ENCODE assay signal across 11 cellular contexts in genomic region chr10:117442521-117442920, GRCh38.
DNase-seq lines count a peak whose midpoint lies in the region; ATAC-seq, FAIRE-seq and TF ChIP-seq lines count a peak whose summit lies in the region.
"Had no signal": no experiment of that assay in that cellular context is flagged by ENCODE, and none has a peak within 500 bp of the region (broad histone marks: within the 10 kb centered on the region; RNA-seq: fewer than 3 reads in every experiment).

No MANE protein-coding gene starts in this region.

- no peak overlapping the region for H3K4me3 ChIP-seq in A549

- peaks cover 27% of the 10 kb centered on the region for H3K4me1 ChIP-seq in A549

- H3K4me2 ChIP-seq in A549, result peak overlapping the region; percentile 53
- H3K4me2 ChIP-seq: KMS-11 had no signal

- no peak overlapping the region for H3K4me3 Mint-ChIP-seq in activated T-helper 1 cell treated with anti-CD3 and anti-CD28 coated beads, Interleukin-12 subunit alpha, Interleukin-12 subunit beta, Interleukin-2, Interleukin-4 antibody, amounts not matched to agents 30 ng/mL and 10 ng/mL and 1 ng/mL, durations not matched to agents 14 hours and 24 hours and 36 hours
- no peak overlapping the region for H3K4me3 Mint-ChIP-seq in glutamatergic neuron (ENCODE audit: unreplicated experiment)
- H3K4me3 Mint-ChIP-seq: activated CD4-positive, alpha-beta T cell treated with anti-CD3 and anti-CD28 coated beads, Interleukin-2, amount 10 ng/mL, durations not matched to agents 7 days and 5 days had no signal

- intact Hi-C loops in activated T-helper 1 cell treated with anti-CD3 and anti-CD28 coated beads, Interleukin-12 subunit alpha, Interleukin-12 subunit beta, Interleukin-2, Interleukin-4 antibody, amounts not matched to agents 30 ng/mL and 10 ng/mL and 1 ng/mL, durations not matched to agents 14 hours and 24 hours and 36 hours (cut with micrococcal nuclease), result no loop called here

- no peak for TF ChIP-seq EP300 in A549 (IDR thresholded peaks at IDR 0.05)

- TF ChIP-seq POLR2A in A549 (IDR thresholded peaks at IDR 0.05; ENCODE audit: low read length), result no peak

- POLR2A ChIA-PET in A549 (lab: Yijun Ruan, JAX), result interaction anchor here (0.7 to 1.4 kb wide), 3 partner anchors 13 to 224 kb away, joined by 3 to 7 read pairs (median 3); no protein-coding TSS in a partner anchor

- peaks cover 26% of the 10 kb centered on the region for H3K9me3 Mint-ChIP-seq in activated T-helper 1 cell treated with anti-CD3 and anti-CD28 coated beads, Interleukin-12 subunit alpha, Interleukin-12 subunit beta, Interleukin-2, Interleukin-4 antibody, amounts not matched to agents 30 ng/mL and 10 ng/mL and 1 ng/mL, durations not matched to agents 14 hours and 24 hours and 36 hours
- peaks cover 12% of the 10 kb centered on the region for H3K9me3 Mint-ChIP-seq in glutamatergic neuron (ENCODE audit: unreplicated experiment)

- 67% methylated on average over 6 of the region's 6 CpGs for WGBS in A549 (ENCODE audit: missing lambda C conversion rate)

- no peak for TF ChIP-seq CTCF in A549 (IDR thresholded peaks at IDR 0.05)
- TF ChIP-seq CTCF in glutamatergic neuron (IDR thresholded peaks at IDR 0.05; ENCODE audit: partially characterized antibody, unreplicated experiment), result no peak

- H3K27ac Mint-ChIP-seq in activated T-helper 1 cell treated with anti-CD3 and anti-CD28 coated beads, Interleukin-12 subunit alpha, Interleukin-12 subunit beta, Interleukin-2, Interleukin-4 antibody, amounts not matched to agents 30 ng/mL and 10 ng/mL and 1 ng/mL, durations not matched to agents 14 hours and 24 hours and 36 hours, result no peak overlapping the region
- no peak overlapping the region for H3K27ac Mint-ChIP-seq in glutamatergic neuron (ENCODE audit: unreplicated experiment)
- H3K27ac Mint-ChIP-seq: activated CD4-positive, alpha-beta T cell treated with anti-CD3 and anti-CD28 coated beads, Interleukin-2, amount 10 ng/mL, durations not matched to agents 7 days and 5 days had no signal

- peak overlapping the region; percentile 37 to 59; a peak in 5 of 6 replicates for H3K27ac ChIP-seq in A549
- H3K27ac ChIP-seq: KMS-11 had no signal

- H3K4me1 Mint-ChIP-seq in activated T-helper 1 cell treated with anti-CD3 and anti-CD28 coated beads, Interleukin-12 subunit alpha, Interleukin-12 subunit beta, Interleukin-2, Interleukin-4 antibody, amounts not matched to agents 30 ng/mL and 10 ng/mL and 1 ng/mL, durations not matched to agents 14 hours and 24 hours and 36 hours (ENCODE audit: low read depth), result peaks cover 6% of the 10 kb centered on the region
- H3K4me1 Mint-ChIP-seq in glutamatergic neuron (ENCODE audit: low read depth, unreplicated experiment), result peaks cover 4% of the 10 kb centered on the region
- H3K4me1 Mint-ChIP-seq: activated CD4-positive, alpha-beta T cell treated with anti-CD3 and anti-CD28 coated beads, Interleukin-2, amount 10 ng/mL, durations not matched to agents 7 days and 5 days had no signal

- no peaks in the 10 kb centered on the region for H3K27me3 Mint-ChIP-seq in activated T-helper 1 cell treated with anti-CD3 and anti-CD28 coated beads, Interleukin-12 subunit alpha, Interleukin-12 subunit beta, Interleukin-2, Interleukin-4 antibody, amounts not matched to agents 30 ng/mL and 10 ng/mL and 1 ng/mL, durations not matched to agents 14 hours and 24 hours and 36 hours (ENCODE audit: insufficient read depth)
- H3K27me3 Mint-ChIP-seq in glutamatergic neuron (ENCODE audit: unreplicated experiment), result peaks cover 2% of the 10 kb centered on the region

- FAIRE-seq in A549 (lab: Jason Lieb, UNC), result no peak

- CTCF ChIA-PET in A549 (lab: Yijun Ruan, JAX), result interaction anchor here (0.7 to 3.6 kb wide), 44 partner anchors 8 to 1218 kb away, joined by 3 to 59 read pairs (median 4); no protein-coding TSS in a partner anchor

- no peaks in the 10 kb centered on the region for H3K36me3 Mint-ChIP-seq in activated T-helper 1 cell treated with anti-CD3 and anti-CD28 coated beads, Interleukin-12 subunit alpha, Interleukin-12 subunit beta, Interleukin-2, Interleukin-4 antibody, amounts not matched to agents 30 ng/mL and 10 ng/mL and 1 ng/mL, durations not matched to agents 14 hours and 24 hours and 36 hours (ENCODE audit: low read depth)
- peaks cover 14% of the 10 kb centered on the region for H3K36me3 Mint-ChIP-seq in glutamatergic neuron (ENCODE audit: unreplicated experiment)

- ATAC-seq in A549 (peak; percentile 47 to 63; a peak in 5 of 6 replicates), GM19455 (IDR thresholded peaks at IDR 0.05; ENCODE audit: unreplicated experiment) (peak; percentile 20), GM19467 (IDR thresholded peaks at IDR 0.05; ENCODE audit: unreplicated experiment) (no peak)

- DNase-seq in A549 (ENCODE audit: low read depth in 1 of 2, low spot score in 1 of 2) (no peak), M059J (ENCODE audit: low read depth) (peak; percentile 64), iPS-NIHi11 (ENCODE audit: low spot score) (peak; percentile 39), glutamatergic neuron (no peak)
- no peak for DNase-seq in activated T-helper 1 cell treated with anti-CD3 and anti-CD28 coated beads, Interleukin-12 subunit alpha, Interleukin-12 subunit beta, Interleukin-2, Interleukin-4 antibody, amounts not matched to agents 30 ng/mL and 10 ng/mL and 1 ng/mL, durations not matched to agents 14 hours and 24 hours and 36 hours (ENCODE audit: low spot score)
- no peak for DNase-seq in activated naive CD4-positive, alpha-beta T cell treated with anti-CD3 and anti-CD28 coated beads, Interleukin-2, amount 50 U/mL, for 16 hours

- TF ChIP-seq RAD21 in A549 (conservative IDR thresholded peaks at IDR 0.05 in 1 of 2, IDR thresholded peaks at IDR 0.05 in 1 of 2), result no peak

- H3K9me3 ChIP-seq in A549, result peaks cover 8% of the 10 kb centered on the region; the same call in 1 of the 3 replicates
- H3K9me3 ChIP-seq: heart left ventricle had no signal

TF ChIP-seq in A549, 52 proteins besides CTCF, POLR2A, EP300 and RAD21:
- TF ChIP-seq RFX5 (IDR thresholded peaks at IDR 0.05) (peak; percentile 71), MAZ (IDR thresholded peaks at IDR 0.05; ENCODE audit: borderline replicate concordance, low read depth, low read length) (no peak)

Comparison
In these comparisons a context has a peak if more than half of its experiments do, and no peak if none do; other contexts are left out.
1. DNase-seq: peak in M059J (single experiment) and iPS-NIHi11 (single experiment); none in A549 (0 of 2), activated T-helper 1 cell treated with anti-CD3 and anti-CD28 coated beads, Interleukin-12 subunit alpha, Interleukin-12 subunit beta, Interleukin-2, Interleukin-4 antibody, amounts not matched to agents 30 ng/mL and 10 ng/mL and 1 ng/mL, durations not matched to agents 14 hours and 24 hours and 36 hours (single experiment), activated naive CD4-positive, alpha-beta T cell treated with anti-CD3 and anti-CD28 coated beads, Interleukin-2, amount 50 U/mL, for 16 hours (single experiment) and glutamatergic neuron (single experiment).